Comparison of ENCODE assay signal across 8 cellular contexts in genomic region chr2:45578056-45578843, GRCh38. TPM values are rescaled to one million over a fixed set of nuclear protein-coding genes. Genes with fewer than 3 reads are reported as not detected.
DNase-seq lines count a peak whose midpoint lies in the region; ATAC-seq and TF ChIP-seq lines count a peak whose summit lies in the region.

No MANE protein-coding gene starts in this region.

- H3K4me3 ChIP-seq in NT2/D1 (ENCODE audit: insufficient read length, low read depth), result no peak overlapping the region

- POLR2A ChIA-PET in activated naive CD8-positive, alpha-beta T cell treated with anti-CD3 and anti-CD28 coated beads, Interleukin-2, amount 10 ng/mL, durations not matched to agents 7 days and 5 days (lab: Charles Lee), result interaction anchor here (0.6 kb wide), 1 partner anchor 1403 kb away, joined by 4 read pairs; no protein-coding TSS in a partner anchor

- no peak overlapping the region for H3K4me3 Mint-ChIP-seq in activated naive CD8-positive, alpha-beta T cell treated with anti-CD3 and anti-CD28 coated beads, Interleukin-2, amount 10 ng/mL, durations not matched to agents 7 days and 5 days
- no peak overlapping the region for H3K4me3 Mint-ChIP-seq in activated naive CD8-positive, alpha-beta T cell treated with anti-CD3 and anti-CD28 coated beads, Interleukin-2, amount 50 U/mL, for 24 hours
- H3K4me3 Mint-ChIP-seq in chondrocyte (ENCODE audit: unreplicated experiment), result no peak overlapping the region
- no peak overlapping the region for H3K4me3 Mint-ChIP-seq in osteocyte (ENCODE audit: unreplicated experiment)

- DNase-seq in activated naive CD8-positive, alpha-beta T cell treated with anti-CD3 and anti-CD28 coated beads, Interleukin-2, amount 10 ng/mL, durations not matched to agents 7 days and 5 days, result no peak
- DNase-seq in activated naive CD8-positive, alpha-beta T cell treated with anti-CD3 and anti-CD28 coated beads, Interleukin-2, amount 50 U/mL, for 24 hours, result no peak
- DNase-seq in NT2/D1 (ENCODE audit: low read depth, low spot score) (peak; percentile 11), chondrocyte (ENCODE audit: low spot score) (no peak), osteocyte (ENCODE audit: extremely low spot score, unreplicated experiment) (no peak), NCI-H2029 treated with DMSO at 0.1 percent for 48 hours (lab: John Stamatoyannopoulos, UW) (no peak)

- peak; percentile 81 for ATAC-seq in activated naive CD8-positive, alpha-beta T cell treated with anti-CD3 and anti-CD28 coated beads, Interleukin-2, amount 10 ng/mL, durations not matched to agents 7 days and 5 days (ENCODE audit: low read depth)
- no peak for ATAC-seq in activated naive CD8-positive, alpha-beta T cell treated with anti-CD3 and anti-CD28 coated beads, Interleukin-2, amount 50 U/mL, for 24 hours
- ATAC-seq in GM21825 (IDR thresholded peaks at IDR 0.05; ENCODE audit: unreplicated experiment) (no peak), HG02571 (IDR thresholded peaks at IDR 0.05; ENCODE audit: unreplicated experiment) (no peak)

- H3K36me3 ChIP-seq in NT2/D1 (ENCODE audit: insufficient read depth, insufficient read length, low read length), result peaks cover 28% of the 10 kb centered on the region

- H3K9ac ChIP-seq in NT2/D1 (ENCODE audit: insufficient read length, low read depth), result no peak overlapping the region

- H3K36me3 Mint-ChIP-seq in activated naive CD8-positive, alpha-beta T cell treated with anti-CD3 and anti-CD28 coated beads, Interleukin-2, amount 10 ng/mL, durations not matched to agents 7 days and 5 days, result peaks cover 10% of the 10 kb centered on the region
- peaks cover 19% of the 10 kb centered on the region for H3K36me3 Mint-ChIP-seq in activated naive CD8-positive, alpha-beta T cell treated with anti-CD3 and anti-CD28 coated beads, Interleukin-2, amount 50 U/mL, for 24 hours (ENCODE audit: low read depth)
- peaks cover 4% of the 10 kb centered on the region for H3K36me3 Mint-ChIP-seq in chondrocyte (ENCODE audit: low read depth)
- peaks cover 11% of the 10 kb centered on the region for H3K36me3 Mint-ChIP-seq in osteocyte (ENCODE audit: unreplicated experiment)

- H3K27me3 Mint-ChIP-seq in activated naive CD8-positive, alpha-beta T cell treated with anti-CD3 and anti-CD28 coated beads, Interleukin-2, amount 10 ng/mL, durations not matched to agents 7 days and 5 days, result no peaks in the 10 kb centered on the region
- no peaks in the 10 kb centered on the region for H3K27me3 Mint-ChIP-seq in activated naive CD8-positive, alpha-beta T cell treated with anti-CD3 and anti-CD28 coated beads, Interleukin-2, amount 50 U/mL, for 24 hours
- no peaks in the 10 kb centered on the region for H3K27me3 Mint-ChIP-seq in chondrocyte (ENCODE audit: low read depth)
- no peaks in the 10 kb centered on the region for H3K27me3 Mint-ChIP-seq in osteocyte (ENCODE audit: unreplicated experiment)

- TF ChIP-seq CTCF in chondrocyte (IDR thresholded peaks at IDR 0.05), result peak; percentile 79
- TF ChIP-seq CTCF in osteocyte (IDR thresholded peaks at IDR 0.05), result peak; percentile 57

- H3K9me3 ChIP-seq in NT2/D1 (ENCODE audit: insufficient read depth, low read length), result no peaks in the 10 kb centered on the region

- H3K27ac Mint-ChIP-seq in activated naive CD8-positive, alpha-beta T cell treated with anti-CD3 and anti-CD28 coated beads, Interleukin-2, amount 10 ng/mL, durations not matched to agents 7 days and 5 days, result no peak overlapping the region
- no peak overlapping the region for H3K27ac Mint-ChIP-seq in activated naive CD8-positive, alpha-beta T cell treated with anti-CD3 and anti-CD28 coated beads, Interleukin-2, amount 50 U/mL, for 24 hours
- H3K27ac Mint-ChIP-seq in chondrocyte (ENCODE audit: unreplicated experiment), result peak overlapping the region; percentile 87
- peak overlapping the region; percentile 68 for H3K27ac Mint-ChIP-seq in osteocyte (ENCODE audit: unreplicated experiment)

- H3K4me1 Mint-ChIP-seq in activated naive CD8-positive, alpha-beta T cell treated with anti-CD3 and anti-CD28 coated beads, Interleukin-2, amount 10 ng/mL, durations not matched to agents 7 days and 5 days, result peaks cover 1% of the 10 kb centered on the region
- H3K4me1 Mint-ChIP-seq in activated naive CD8-positive, alpha-beta T cell treated with anti-CD3 and anti-CD28 coated beads, Interleukin-2, amount 50 U/mL, for 24 hours, result peaks cover 1% of the 10 kb centered on the region
- peaks cover 21% of the 10 kb centered on the region for H3K4me1 Mint-ChIP-seq in chondrocyte (ENCODE audit: low read depth)
- H3K4me1 Mint-ChIP-seq in osteocyte (ENCODE audit: unreplicated experiment), result peaks cover 14% of the 10 kb centered on the region

- H3K27me3 ChIP-seq in NT2/D1 (ENCODE audit: insufficient read depth, insufficient read length), result no peaks in the 10 kb centered on the region

- no peaks in the 10 kb centered on the region for H3K9me3 Mint-ChIP-seq in activated naive CD8-positive, alpha-beta T cell treated with anti-CD3 and anti-CD28 coated beads, Interleukin-2, amount 10 ng/mL, durations not matched to agents 7 days and 5 days
- H3K9me3 Mint-ChIP-seq in activated naive CD8-positive, alpha-beta T cell treated with anti-CD3 and anti-CD28 coated beads, Interleukin-2, amount 50 U/mL, for 24 hours, result no peaks in the 10 kb centered on the region
- H3K9me3 Mint-ChIP-seq in chondrocyte (ENCODE audit: low read depth) (no peaks in the 10 kb centered on the region), osteocyte (ENCODE audit: unreplicated experiment) (no peaks in the 10 kb centered on the region)

- H3K4me1 ChIP-seq in NT2/D1 (ENCODE audit: insufficient read depth, insufficient read length), result no peaks in the 10 kb centered on the region

RNA-seq across cellular contexts. Expression of gene SRBD1, which starts 32.8 kb away (rescaled TPM):
- total RNA-seq in activated naive CD8-positive, alpha-beta T cell treated with anti-CD3 and anti-CD28 coated beads, Interleukin-2, amount 10 ng/mL, durations not matched to agents 7 days and 5 days, result 10 to 100 TPM; 20.5 to 23.9 TPM
- total RNA-seq in chondrocyte (9.9 to 14.7 TPM (median 11.2 TPM) in 3 replicates), osteocyte (13.8 and 15.2 TPM in 2 replicates)

Comparison
In these comparisons a context has a peak if more than half of its experiments do, and no peak if none do; other contexts are left out.
1. H3K27ac Mint-ChIP-seq: peak in chondrocyte (single experiment) and osteocyte (single experiment); none in activated naive CD8-positive, alpha-beta T cell treated with anti-CD3 and anti-CD28 coated beads, Interleukin-2, amount 10 ng/mL, durations not matched to agents 7 days and 5 days (single experiment) and activated naive CD8-positive, alpha-beta T cell treated with anti-CD3 and anti-CD28 coated beads, Interleukin-2, amount 50 U/mL, for 24 hours (single experiment).